ENCODE assay signal across 8 cellular contexts in genomic region chr11:128720522-128720985, GRCh38. TPM values are rescaled to one million over a fixed set of nuclear protein-coding genes. Genes with fewer than 3 reads are reported as not detected.
DNase-seq lines count a peak whose midpoint lies in the region; ATAC-seq, FAIRE-seq and TF ChIP-seq lines count a peak whose summit lies in the region.

No MANE protein-coding gene starts in this region.

- no peak overlapping the region for H3K9ac ChIP-seq in liver (ENCODE audit: low read depth in 1 of 2, low read length in 2 of 2)
- no peak overlapping the region for H3K9ac ChIP-seq in HepG2 (ENCODE audit: insufficient read depth, low read depth, low read length)

- no peak for TF ChIP-seq POLR2A in HepG2 (IDR thresholded peaks at IDR 0.05; ENCODE audit: insufficient read depth in 1 of 2, low read depth in 2 of 2, low read length in 2 of 2)

- DNase-seq in HepG2 (ENCODE audit: low spot score) = no peak
- peak; percentile 38 for DNase-seq in activated CD4-positive, alpha-beta T cell treated with anti-CD3 and anti-CD28 coated beads, Interleukin-2, amount 50 U/mL, for 1 hour
- DNase-seq in left lobe of liver (ENCODE audit: low spot score) = no peak
- DNase-seq in T-helper 9 cell = no peak
- DNase-seq in G401 (ENCODE audit: low spot score) = no peak

- no peaks in the 10 kb centered on the region for H3K27me3 ChIP-seq in liver (ENCODE audit: control insufficient read depth in 4 of 4, insufficient read depth in 4 of 4, low read length in 3 of 4)
- H3K27me3 ChIP-seq in HepG2 (ENCODE audit: control insufficient read depth in 1 of 2, insufficient read depth in 2 of 2, low read length in 2 of 2) = peaks cover 8 to 48% of the 10 kb centered on the region in 2 experiments; a peak in 4 of 5 replicates

- H3K4me1 ChIP-seq in liver (ENCODE audit: control insufficient read depth in 4 of 4, insufficient read depth in 4 of 4, low read length in 3 of 4) = peaks cover 2 to 27% (median 6%) of the 10 kb centered on the region in 4 donors
- no peaks in the 10 kb centered on the region for H3K4me1 ChIP-seq in HepG2 (ENCODE audit: insufficient read depth, low read length)
- no peaks in the 10 kb centered on the region for H3K4me1 ChIP-seq in urinary bladder (ENCODE audit: insufficient read depth)

- intact Hi-C loops in HepG2 (cut with micrococcal nuclease; ENCODE audit: unreplicated experiment) = no loop called here

- H3K4me2 ChIP-seq in HepG2 (ENCODE audit: low read depth, low read length) = no peak overlapping the region

- in situ Hi-C loops in HepG2 (cut with HindIII; ENCODE audit: extremely low pct_ligation_motif_present, low pct_unique_long_range_greater_than_20kb) (no loop called here), G401 (cut with HindIII; ENCODE audit: low sequenced_read_pairs) (no loop called here)

- H3K9me3 ChIP-seq in liver (ENCODE audit: control insufficient read depth in 4 of 4, low read length in 3 of 4) (no peaks in the 10 kb centered on the region), HepG2 (ENCODE audit: low read length) (no peaks in the 10 kb centered on the region)

- H3K36me3 ChIP-seq in liver (ENCODE audit: control insufficient read depth in 4 of 4, insufficient read depth in 3 of 4, low read depth in 1 of 4, low read length in 3 of 4) = no peaks in the 10 kb centered on the region
- H3K36me3 ChIP-seq in HepG2 (replicated peaks in 1 of 2; ENCODE audit: control insufficient read depth in 1 of 2, insufficient read depth in 2 of 2, low read length in 2 of 2) = no peaks in the 10 kb centered on the region
- H3K36me3 ChIP-seq in urinary bladder (ENCODE audit: insufficient read depth) = no peaks in the 10 kb centered on the region

- CTCF ChIA-PET in HepG2 (lab: Yijun Ruan, JAX; ENCODE audit: low intra/inter-chr PET ratio, low total read pairs) = no interaction called here

- ATAC-seq in HepG2 (no peak), HG03159 (IDR thresholded peaks at IDR 0.05; ENCODE audit: unreplicated experiment) (peak; percentile 58), left lobe of liver (peak; percentile 22)

- no peak overlapping the region for H2AFZ ChIP-seq in HepG2 (ENCODE audit: low read length)

- H3K79me2 ChIP-seq in HepG2 (ENCODE audit: insufficient read depth, low read length) = no peaks in the 10 kb centered on the region

- POLR2A ChIA-PET in HepG2 (lab: Yijun Ruan, JAX) = no interaction called here

- BruUV-seq in HepG2 (replicated peaks; lab: Mats Ljungman, UMichigan) = no TSS peak

- peak overlapping the region; percentile 4 to 32 for H3K27ac ChIP-seq in liver (ENCODE audit: low read depth in 1 of 2, low read length in 2 of 2)
- no peak overlapping the region for H3K27ac ChIP-seq in HepG2 (ENCODE audit: extremely low read length, insufficient read depth, low read length)
- peak overlapping the region; percentile 16 for H3K27ac ChIP-seq in urinary bladder (ENCODE audit: low read depth)

- no peak for FAIRE-seq in HepG2 (lab: Jason Lieb, UNC)

- H4K20me1 ChIP-seq in HepG2 (ENCODE audit: insufficient read depth, low read length) = no peaks in the 10 kb centered on the region

- TF ChIP-seq EP300 in HepG2 (IDR thresholded peaks at IDR 0.05; ENCODE audit: low read depth in 2 of 2, low read length in 2 of 2) (no peak), HepG2 (CRISPR knock-in tag; IDR thresholded peaks at IDR 0.05; ENCODE audit: borderline replicate concordance) (no peak)

- no peak for TF ChIP-seq RAD21 in liver (IDR thresholded peaks at IDR 0.05)
- no peak for TF ChIP-seq RAD21 in HepG2 (CRISPR knock-in tag; IDR thresholded peaks at IDR 0.05)

- no peak overlapping the region for H3K4me3 ChIP-seq in liver (ENCODE audit: low read depth in 1 of 3, low read length in 3 of 3)
- no peak overlapping the region for H3K4me3 ChIP-seq in HepG2 (replicated peaks in 1 of 3; ENCODE audit: insufficient read depth in 1 of 3, low read depth in 2 of 3, low read length in 3 of 3)
- H3K4me3 ChIP-seq in urinary bladder (ENCODE audit: low read depth, low read length) = no peak overlapping the region

- 41% methylated on average over 17 of the region's 17 CpGs for WGBS in liver
- WGBS in HepG2 (ENCODE audit: low lambda C conversion rate) = 40% methylated on average over 1 of the region's 17 CpGs
- WGBS in urinary bladder = 57% methylated on average over 17 of the region's 17 CpGs

- TF ChIP-seq CTCF in liver (IDR thresholded peaks at IDR 0.05; ENCODE audit: low read depth, low read length, missing input control) = no peak
- TF ChIP-seq CTCF in HepG2 (CRISPR knock-in tag; IDR thresholded peaks at IDR 0.05) = no peak

TF ChIP-seq in liver, 16 proteins besides CTCF, POLR2A, EP300 and RAD21 (continues in another document):
- no peak for TF ChIP-seq RXRA (IDR thresholded peaks at IDR 0.05)
- no peak for TF ChIP-seq YY1 (IDR thresholded peaks at IDR 0.05)
- TF ChIP-seq MAX (IDR thresholded peaks at IDR 0.05) = no peak
- no peak for TF ChIP-seq SP1 (IDR thresholded peaks at IDR 0.05)
- TF ChIP-seq HNF4G (IDR thresholded peaks at IDR 0.05) = no peak

TF ChIP-seq in HepG2, 621 proteins besides CTCF, POLR2A, EP300 and RAD21 (continues in another document):
- TF ChIP-seq ZNF563 (CRISPR knock-in tag; IDR thresholded peaks at IDR 0.05) (no peak), ZNF34 (CRISPR knock-in tag; IDR thresholded peaks at IDR 0.05; ENCODE audit: borderline replicate concordance) (no peak), ZBTB44 (CRISPR knock-in tag; IDR thresholded peaks at IDR 0.05) (no peak), CCDC6 (CRISPR knock-in tag; IDR thresholded peaks at IDR 0.05) (no peak), E2F2 (CRISPR knock-in tag; IDR thresholded peaks at IDR 0.05; ENCODE audit: borderline replicate concordance) (no peak), SRF (IDR thresholded peaks at IDR 0.05; ENCODE audit: low read depth, low read length) (no peak), NFE2L1 (CRISPR knock-in tag; IDR thresholded peaks at IDR 0.05; ENCODE audit: borderline replicate concordance) (no peak), ZNF44 (CRISPR knock-in tag; IDR thresholded peaks at IDR 0.05) (no peak), RFXANK (CRISPR knock-in tag; IDR thresholded peaks at IDR 0.05) (no peak), RFX5 (IDR thresholded peaks at IDR 0.05; ENCODE audit: low read depth, low read length) (no peak)

RNA-seq across cellular contexts. Expression of gene FLI1, which starts 26.7 kb away (rescaled TPM):
- total RNA-seq in liver = 10 to 100 TPM in 1 of 2 donors, 1 to 10 TPM in 1; 5.9 to 18.1 TPM
- polyA plus RNA-seq in liver = 1 to 10 TPM; 2.5 to 4.1 TPM
- not detected in 2 replicates for total RNA-seq in HepG2 (2016; rRNA removed; fragmentation: Illumina TruSeq; extraction: Trizol)
- total RNA-seq in HepG2 (2016; cell fraction: cytosol; rRNA removed; fragmentation: Illumina TruSeq; extraction: Trizol; ENCODE audit: low read depth) = not detected in 2 replicates
- not detected in 2 replicates for total RNA-seq in HepG2 (2016; cell fraction: insoluble cytoplasmic fraction; rRNA removed; fragmentation: Illumina TruSeq; extraction: Trizol)
- not detected in 2 replicates for total RNA-seq in HepG2 (2016; cell fraction: membrane; rRNA removed; fragmentation: Illumina TruSeq; extraction: Trizol)
- total RNA-seq in HepG2 (2016; cell fraction: nucleus; rRNA removed; fragmentation: Illumina TruSeq; extraction: Trizol) = not detected in 2 replicates
- polyA plus RNA-seq in HepG2 (2011; rRNA removed) = not detected in 2 replicates
- not detected in 2 replicates for polyA plus RNA-seq in HepG2 (2011; cell fraction: cytosol; rRNA removed)
- not detected in 2 replicates for polyA plus RNA-seq in HepG2 (2011; cell fraction: nucleus; rRNA removed)
- polyA plus RNA-seq in HepG2 (2012) = not detected in 2 replicates
- polyA plus RNA-seq in HepG2 (2016; cell fraction: cytosol; fragmentation: Illumina TruSeq; extraction: Trizol; ENCODE audit: low read depth) = not detected in 2 replicates
- not detected in 2 replicates for polyA plus RNA-seq in HepG2 (2016; cell fraction: insoluble cytoplasmic fraction; fragmentation: Illumina TruSeq; extraction: Trizol; ENCODE audit: low read depth)
- not detected in 2 replicates for polyA plus RNA-seq in HepG2 (2016; cell fraction: membrane; fragmentation: Illumina TruSeq; extraction: Trizol; ENCODE audit: low read depth)
- not detected in 2 replicates for polyA plus RNA-seq in HepG2 (2016; cell fraction: nucleus; fragmentation: Illumina TruSeq; extraction: Trizol; ENCODE audit: insufficient read depth, low read depth)
- polyA minus RNA-seq in HepG2 (2011; rRNA and poly(A)+ RNA removed; ENCODE audit: low replicate concordance) = not detected in 2 replicates
- not detected in 2 replicates for polyA minus RNA-seq in HepG2 (2011; cell fraction: cytosol; rRNA and poly(A)+ RNA removed)
- polyA minus RNA-seq in HepG2 (2011; cell fraction: nucleus; rRNA and poly(A)+ RNA removed) = not detected in 2 replicates
- total RNA-seq in left lobe of liver = 3.4 TPM
- 18.0 TPM for total RNA-seq in urinary bladder
- polyA plus RNA-seq in urinary bladder = 12.4 TPM
- total RNA-seq in G401 (2014; rRNA removed; shearing (Covaris generic)) = 0.03 TPM in 1 of 2 replicates, not detected in the other
